Comparison of ENCODE assay signal across 9 cellular contexts in genomic region chr11:8719260-8720190, GRCh38.
DNase-seq lines count a peak whose midpoint lies in the region; ATAC-seq lines count a peak whose summit lies in the region.
"Had no signal": no experiment of that assay in that cellular context is flagged by ENCODE, and none has a peak within 500 bp of the region (broad histone marks: within the 10 kb centered on the region; RNA-seq: fewer than 3 reads in every experiment).

No MANE protein-coding gene starts in this region.

- H3K4me3 ChIP-seq in skin epidermis: no peak overlapping the region

- DNase-seq in GM04504 (ENCODE audit: low read depth): peak; percentile 94
- DNase-seq in astrocyte of the hippocampus (ENCODE audit: low read depth, low spot score): peak; percentile 93
- DNase-seq in hepatic stellate cell (ENCODE audit: low spot score): peak; percentile 92
- no peak for DNase-seq in NCI-H774 (lab: John Stamatoyannopoulos, UW)
- no peak for DNase-seq in activated T-cell treated with anti-CD3 and anti-CD28 coated beads, Interleukin-2, amount 50 U/mL, for 1 hour
- DNase-seq in OCI-M1 (lab: John Stamatoyannopoulos, UW): no peak
- DNase-seq: activated CD8-positive, alpha-beta memory T cell treated with anti-CD3 and anti-CD28 coated beads for 24 hours had no signal

- ATAC-seq in HG03097 (IDR thresholded peaks at IDR 0.05; ENCODE audit: low FRiP score, unreplicated experiment): no peak

- H3K27ac ChIP-seq in skin epidermis: peak overlapping the region in 20 of 21 experiments; percentile 31 to 94 (median 80)

Comparison
In these comparisons a context has a peak if more than half of its experiments do, and no peak if none do; other contexts are left out.
1. DNase-seq: peak in GM04504 (single experiment), astrocyte of the hippocampus (single experiment) and hepatic stellate cell (single experiment); none in NCI-H774 (single experiment), activated T-cell treated with anti-CD3 and anti-CD28 coated beads, Interleukin-2, amount 50 U/mL, for 1 hour (single experiment) and OCI-M1 (single experiment).